Comparison of ENCODE assay signal across 13 cellular contexts in genomic region chr14:74739293-74740030, GRCh38.
"Had no signal": no experiment of that assay in that cellular context is flagged by ENCODE, and none has a peak within 500 bp of the region (broad histone marks: within the 10 kb centered on the region; RNA-seq: fewer than 3 reads in every experiment).

No MANE protein-coding gene starts in this region.

- H3K9me3 ChIP-seq: esophagus squamous epithelium, gastrocnemius medialis, heart right ventricle, ovary, tibial artery had no signal

- H3K4me1 ChIP-seq: esophagus squamous epithelium, gastrocnemius medialis, heart right ventricle, tibial artery had no signal

- FAIRE-seq: kidney had no signal

- H3K27me3 ChIP-seq: brain microvascular endothelial cell, dorsolateral prefrontal cortex, esophagus squamous epithelium, gastrocnemius medialis, heart right ventricle, ovary, tibial artery had no signal

- H3K27ac ChIP-seq: brain microvascular endothelial cell, dorsolateral prefrontal cortex, esophagus squamous epithelium, gastrocnemius medialis, heart right ventricle, ovary, tibial artery had no signal

- DNase-seq: activated CD4-positive, alpha-beta T cell treated with anti-CD3 and anti-CD28 coated beads, Interleukin-2, amount 50 U/mL, for 1 hour; activated T-cell treated with anti-CD3 and anti-CD28 coated beads, Interleukin-2, amount 50 U/mL, for 1 hour; amniotic stem cell; brain microvascular endothelial cell; dorsolateral prefrontal cortex; esophagus squamous epithelium; gastrocnemius medialis; heart right ventricle; kidney; ovary; T-helper 17 cell; tibial artery had no signal

- ATAC-seq: activated naive CD4-positive, alpha-beta T cell treated with anti-CD3 and anti-CD28 coated beads, Interleukin-2, amount 50 U/mL, for 72 hours; gastrocnemius medialis; heart right ventricle; T-helper 17 cell had no signal

- H3K36me3 ChIP-seq: ovary had no signal

- H3K4me3 ChIP-seq: dorsolateral prefrontal cortex, esophagus squamous epithelium, gastrocnemius medialis, heart right ventricle, ovary, tibial artery had no signal
